In the genomic region with DNA sequence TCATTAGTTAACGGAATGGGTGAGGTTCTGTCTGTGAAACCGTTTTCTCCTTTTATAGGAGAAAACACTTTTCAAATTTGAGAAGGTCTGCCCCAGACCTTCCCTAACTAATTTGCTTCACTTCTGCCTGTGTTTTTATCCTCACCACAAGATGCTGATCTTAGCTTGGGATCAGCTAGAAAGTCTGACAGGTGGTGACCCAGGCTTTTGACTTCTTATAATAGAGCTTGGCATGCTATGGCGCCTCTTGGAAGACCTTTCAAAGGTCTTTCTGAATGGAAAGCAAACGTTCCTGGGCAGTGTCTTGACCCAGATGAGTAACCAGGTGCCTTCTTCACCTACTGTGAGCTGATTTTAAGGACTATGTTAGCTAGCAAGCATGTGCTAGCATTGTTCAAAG, we compare ENCODE assay signal across 23 cellular contexts.
"Had no signal": no experiment of that assay in that cellular context is flagged by ENCODE, and none has a peak within 500 bp of the region (broad histone marks: within the 10 kb centered on the region; RNA-seq: fewer than 3 reads in every experiment).

No MANE protein-coding gene starts in this region.

- H3K36me3 Mint-ChIP-seq: activated naive CD4-positive, alpha-beta T cell treated with anti-CD3 and anti-CD28 coated beads, Interleukin-2, amount 10 ng/mL, durations not matched to agents 7 days and 5 days; naive thymus-derived CD8-positive, alpha-beta T cell had no signal

- H3K27ac Mint-ChIP-seq: activated CD4-positive, alpha-beta T cell treated with anti-CD3 and anti-CD28 coated beads, Interleukin-2, amount 10 ng/mL, durations not matched to agents 24 days and 14 days; activated CD8-positive, alpha-beta T cell treated with anti-CD3 and anti-CD28 coated beads for 36 hours; activated naive CD4-positive, alpha-beta T cell treated with anti-CD3 and anti-CD28 coated beads, Interleukin-2, amount 10 ng/mL, durations not matched to agents 7 days and 5 days; activated T-cell treated with anti-CD3 and anti-CD28 coated beads, Interleukin-2, amount 50 U/mL, for 24 hours; activated T-helper 2 cell treated with anti-CD3 and anti-CD28 coated beads, Interferon-gamma antibody, Interleukin-2, Interleukin-4, amounts not matched to agents 10 μg/mL and 5 μg/mL and 100 μg/mL, durations not matched to agents 14 hours and 24 hours and 36 hours; naive thymus-derived CD8-positive, alpha-beta T cell; stimulated activated naive CD8-positive, alpha-beta T cell treated with anti-CD3 and anti-CD28 coated beads, Interleukin-15, Interleukin-2, amounts not matched to agents 100 ng/mL and 50 ng/mL, for 24 hours had no signal

- ATAC-seq: activated CD8-positive, alpha-beta T cell treated with anti-CD3 and anti-CD28 coated beads for 36 hours; gastrocnemius medialis; naive thymus-derived CD8-positive, alpha-beta T cell; right cardiac atrium had no signal

- H3K4me1 Mint-ChIP-seq: activated CD4-positive, alpha-beta T cell treated with anti-CD3 and anti-CD28 coated beads, Interleukin-2, amount 10 ng/mL, durations not matched to agents 24 days and 14 days; activated naive CD4-positive, alpha-beta T cell treated with anti-CD3 and anti-CD28 coated beads, Interleukin-2, amount 10 ng/mL, durations not matched to agents 7 days and 5 days; central memory CD8-positive, alpha-beta T cell; naive thymus-derived CD8-positive, alpha-beta T cell had no signal

- DNase-seq: activated CD4-positive, alpha-beta T cell treated with anti-CD3 and anti-CD28 coated beads, Interleukin-2, amount 10 ng/mL, durations not matched to agents 24 days and 14 days; activated CD4-positive, CD25-positive, alpha-beta regulatory T cell; activated CD8-positive, alpha-beta T cell treated with anti-CD3 and anti-CD28 coated beads for 36 hours; activated naive CD4-positive, alpha-beta T cell treated with anti-CD3 and anti-CD28 coated beads, Interleukin-2, amount 10 ng/mL, durations not matched to agents 7 days and 5 days; activated T-cell treated with anti-CD3 and anti-CD28 coated beads, Interleukin-2, amount 50 U/mL, for 24 hours; aorta; erythroblast; gastrocnemius medialis; head of caudate nucleus; left lung; naive thymus-derived CD8-positive, alpha-beta T cell; right cardiac atrium; stimulated activated CD4-positive, alpha-beta T cell treated with anti-CD3 and anti-CD28 coated beads, Interleukin-15, amount 100 ng/mL, for 24 hours; stimulated activated CD4-positive, alpha-beta T cell treated with anti-CD3 and anti-CD28 coated beads, Interleukin-2, amount 100 ng/mL, for 48 hours; T1000 had no signal

- H3K4me1 ChIP-seq: gastrocnemius medialis, left lung, prostate gland, tibial nerve, vagina had no signal

- H3K27me3 Mint-ChIP-seq: activated CD4-positive, alpha-beta T cell treated with anti-CD3 and anti-CD28 coated beads, Interleukin-2, amount 10 ng/mL, durations not matched to agents 24 days and 14 days; activated naive CD4-positive, alpha-beta T cell treated with anti-CD3 and anti-CD28 coated beads, Interleukin-2, amount 10 ng/mL, durations not matched to agents 7 days and 5 days had no signal

- H3K36me3 ChIP-seq: gastrocnemius medialis, left lung, prostate gland, tibial nerve, vagina had no signal

- H3K4me3 Mint-ChIP-seq: activated CD4-positive, alpha-beta T cell treated with anti-CD3 and anti-CD28 coated beads, Interleukin-2, amount 10 ng/mL, durations not matched to agents 24 days and 14 days; activated CD8-positive, alpha-beta T cell treated with anti-CD3 and anti-CD28 coated beads for 36 hours; activated naive CD4-positive, alpha-beta T cell treated with anti-CD3 and anti-CD28 coated beads, Interleukin-2, amount 10 ng/mL, durations not matched to agents 7 days and 5 days; activated T-cell treated with anti-CD3 and anti-CD28 coated beads, Interleukin-2, amount 50 U/mL, for 24 hours; central memory CD8-positive, alpha-beta T cell; naive thymus-derived CD8-positive, alpha-beta T cell; stimulated activated naive CD8-positive, alpha-beta T cell treated with anti-CD3 and anti-CD28 coated beads, Interleukin-15, Interleukin-2, amounts not matched to agents 100 ng/mL and 50 ng/mL, for 24 hours had no signal

- H3K27ac ChIP-seq: coronary artery, gastrocnemius medialis, left lung, prostate gland, tibial nerve, vagina had no signal

- H3K9me3 Mint-ChIP-seq: activated CD4-positive, alpha-beta T cell treated with anti-CD3 and anti-CD28 coated beads, Interleukin-2, amount 10 ng/mL, durations not matched to agents 24 days and 14 days; activated CD8-positive, alpha-beta T cell treated with anti-CD3 and anti-CD28 coated beads for 36 hours; activated naive CD4-positive, alpha-beta T cell treated with anti-CD3 and anti-CD28 coated beads, Interleukin-2, amount 10 ng/mL, durations not matched to agents 7 days and 5 days; activated T-cell treated with anti-CD3 and anti-CD28 coated beads, Interleukin-2, amount 50 U/mL, for 24 hours; activated T-helper 2 cell treated with anti-CD3 and anti-CD28 coated beads, Interferon-gamma antibody, Interleukin-2, Interleukin-4, amounts not matched to agents 10 μg/mL and 5 μg/mL and 100 μg/mL, durations not matched to agents 14 hours and 24 hours and 36 hours; central memory CD8-positive, alpha-beta T cell; stimulated activated naive CD8-positive, alpha-beta T cell treated with anti-CD3 and anti-CD28 coated beads, Interleukin-15, Interleukin-2, amounts not matched to agents 100 ng/mL and 50 ng/mL, for 24 hours had no signal

- H3K9me3 ChIP-seq: gastrocnemius medialis, left lung, mucosa of descending colon, prostate gland, tibial nerve, vagina had no signal

- H3K4me3 ChIP-seq: coronary artery, gastrocnemius medialis, left lung, mucosa of descending colon, prostate gland, tibial nerve, vagina had no signal

- H3K27me3 ChIP-seq: gastrocnemius medialis, tibial nerve, vagina had no signal
